ENCODE assay signal across 14 cellular contexts in genomic region chr19:35138305-35138799, GRCh38. TPM values are rescaled to one million over a fixed set of nuclear protein-coding genes. Genes with fewer than 3 reads are reported as not detected.
DNase-seq lines count a peak whose midpoint lies in the region; ATAC-seq and TF ChIP-seq lines count a peak whose summit lies in the region.
"Had no signal": no experiment of that assay in that cellular context is flagged by ENCODE, and none has a peak within 500 bp of the region (broad histone marks: within the 10 kb centered on the region; RNA-seq: fewer than 3 reads in every experiment).

No MANE protein-coding gene starts in this region.

- CTCF ChIA-PET in OCI-LY7 (lab: Charles Lee; ENCODE audit: unreplicated experiment) = no interaction called here

- H2BK12ac ChIP-seq in neuronal stem cell (ENCODE audit: low read length) = no peak overlapping the region

- intact Hi-C loops in Right ventricle myocardium inferior (cut with DNase I) (no loop called here), cardiac septum (cut with DNase I) (loop anchor here (2.0 kb wide), 1 partner anchor 98 kb away; the partner anchor contains the start of gene HPN), OCI-LY7 (cut with micrococcal nuclease; ENCODE audit: unreplicated experiment) (no loop called here)

- no peaks in the 10 kb centered on the region for H3K9me2 ChIP-seq in OCI-LY7 (ENCODE audit: insufficient read depth, low read length)

- H3K9me3 ChIP-seq in neuronal stem cell (replicated peaks in 1 of 2; ENCODE audit: control insufficient read depth in 2 of 2, insufficient read depth in 1 of 2, low read depth in 1 of 2, low read length in 2 of 2) = no peaks in the 10 kb centered on the region
- H3K9me3 ChIP-seq in OCI-LY7 (ENCODE audit: low read length) = no peaks in the 10 kb centered on the region

- POLR2A ChIA-PET in OCI-LY7 (lab: Charles Lee) = no interaction called here

- no peak overlapping the region for H3K27ac ChIP-seq in neuronal stem cell (replicated peaks; ENCODE audit: low read length)
- no peak overlapping the region for H3K27ac ChIP-seq in OCI-LY7 (ENCODE audit: low read depth, low read length, poor library complexity, severe bottlenecking)
- H3K27ac ChIP-seq: SJSA1 had no signal

- no CpG with 5 or more reads among the region's 14 CpGs for WGBS in neuronal stem cell (ENCODE audit: extremely low coverage in 2 of 2, insufficient read length in 2 of 2, insufficient replicate concordance in 1 of 2), 2 donors

- H3K36me3 ChIP-seq in neuronal stem cell (replicated peaks in 1 of 2; ENCODE audit: control insufficient read depth in 2 of 2, insufficient read depth in 2 of 2, low read length in 2 of 2) (no peaks in the 10 kb centered on the region), OCI-LY7 (ENCODE audit: insufficient read depth, low read length) (no peaks in the 10 kb centered on the region)
- H3K36me3 ChIP-seq: SJSA1 had no signal

- no peak overlapping the region for H3K9ac ChIP-seq in neuronal stem cell (ENCODE audit: low read depth, low read length, poor library complexity)
- H3K9ac ChIP-seq: parathyroid adenoma had no signal

- peak overlapping the region; percentile 25 for H3K14ac ChIP-seq in neuronal stem cell (ENCODE audit: low read length)

- H2BK5ac ChIP-seq in neuronal stem cell (ENCODE audit: low read length) = peak overlapping the region; percentile 80

- H3K4me2 ChIP-seq in neuronal stem cell (ENCODE audit: insufficient read depth, low read length, poor library complexity, severe bottlenecking) (no peak overlapping the region), OCI-LY7 (ENCODE audit: low read length) (no peak overlapping the region)

- H3K4me3 ChIP-seq in neuronal stem cell (ENCODE audit: low read length in 2 of 2) (no peak overlapping the region), OCI-LY7 (ENCODE audit: low read depth, low read length, poor library complexity, severe bottlenecking) (no peak overlapping the region)
- H3K4me3 ChIP-seq: SJSA1 had no signal

- H3K79me1 ChIP-seq in neuronal stem cell (ENCODE audit: low read depth, low read length) = no peaks in the 10 kb centered on the region

- H4K91ac ChIP-seq in neuronal stem cell (ENCODE audit: low read depth, low read length, poor library complexity) = no peak overlapping the region

- no peak for DNase-seq in Right ventricle myocardium inferior (ENCODE audit: missing footprints)
- no peak for DNase-seq in cardiac septum (ENCODE audit: low spot score)
- no peak for DNase-seq in neuronal stem cell (ENCODE audit: low spot score)
- DNase-seq in OCI-LY7 (ENCODE audit: low spot score) = no peak
- DNase-seq in activated CD4-positive, alpha-beta T cell treated with anti-CD3 and anti-CD28 coated beads for 4 hours = no peak
- DNase-seq: activated CD4-positive, alpha-beta T cell treated with anti-CD3 and anti-CD28 coated beads, Interleukin-2, amount 10 ng/mL, durations not matched to agents 7 days and 5 days; activated naive CD4-positive, alpha-beta T cell; DND-41; effector CD4-positive, alpha-beta T cell; KBM-7; NCI-H2227 treated with DMSO at 0.1 percent for 48 hours had no signal

- H2BK15ac ChIP-seq in neuronal stem cell (ENCODE audit: low read length) = no peak overlapping the region

- H3K79me2 ChIP-seq in OCI-LY7 (ENCODE audit: insufficient read depth, low read depth, low read length) = no peaks in the 10 kb centered on the region
- H3K79me2 ChIP-seq: parathyroid adenoma had no signal

- H3K4me1 ChIP-seq in neuronal stem cell (ENCODE audit: control insufficient read depth in 2 of 2, insufficient read depth in 1 of 2, low read depth in 1 of 2, low read length in 2 of 2) (peaks cover 28 to 31% of the 10 kb centered on the region in 2 donors), OCI-LY7 (ENCODE audit: insufficient read depth, low read length, poor library complexity, severe bottlenecking) (peaks cover 32% of the 10 kb centered on the region)
- H3K4me1 ChIP-seq: SJSA1 had no signal

- no peak overlapping the region for H4K8ac ChIP-seq in neuronal stem cell (ENCODE audit: low read depth, low read length)

- H2BK120ac ChIP-seq in neuronal stem cell (ENCODE audit: low read depth, low read length) = no peak overlapping the region

- H3K18ac ChIP-seq in neuronal stem cell (ENCODE audit: low read length) = peak overlapping the region; percentile 96

- ATAC-seq in Right ventricle myocardium inferior = peak; percentile 53
- no peak for ATAC-seq in HG03521 (IDR thresholded peaks at IDR 0.05; ENCODE audit: unreplicated experiment)

- no peak overlapping the region for H3K4ac ChIP-seq in neuronal stem cell (ENCODE audit: low read length)

- peaks cover 2 to 53% (median 21%) of the 10 kb centered on the region in 3 experiments for H3K27me3 ChIP-seq in neuronal stem cell (ENCODE audit: control insufficient read depth in 3 of 3, insufficient read depth in 3 of 3, low read depth in 1 of 3, low read length in 3 of 3)

- H3K23ac ChIP-seq in neuronal stem cell (ENCODE audit: low read depth, low read length, poor library complexity) = no peak overlapping the region

- H2AFZ ChIP-seq in neuronal stem cell (ENCODE audit: low read length) (peak overlapping the region; percentile 78), OCI-LY7 (ENCODE audit: low read length) (no peak overlapping the region)
- H2AFZ ChIP-seq: parathyroid adenoma had no signal

- TF ChIP-seq CTCF in OCI-LY7 (conservative IDR thresholded peaks at IDR 0.05; ENCODE audit: low read length) = no peak

- no TSS peak for BruUV-seq in OCI-LY7 (replicated peaks; lab: Mats Ljungman, UMichigan)

- peak overlapping the region; percentile 76 for H2AK5ac ChIP-seq in neuronal stem cell (ENCODE audit: low read depth, low read length)

- no peaks in the 10 kb centered on the region for H4K20me1 ChIP-seq in OCI-LY7 (ENCODE audit: insufficient read depth, low read length)

RNA-seq across cellular contexts. Expression of gene FXYD1, which starts 0.3 kb away (rescaled TPM):
- total RNA-seq in Right ventricle myocardium inferior = 556 TPM
- 613 TPM for total RNA-seq in cardiac septum
- polyA plus RNA-seq in neuronal stem cell (2013, experiment 1 of 2) = 0.85 TPM
- 1.2 TPM for polyA plus RNA-seq in neuronal stem cell (2013, experiment 2 of 2)
- 0.57 and 1.8 TPM in 2 replicates for total RNA-seq in OCI-LY7 (2014; rRNA removed; shearing (Covaris generic))
- 5.5 and 11.5 TPM in 2 replicates for total RNA-seq in OCI-LY7 (2022)
- total RNA-seq: SJSA1 had no signal

RNA-seq across cellular contexts. Expression of gene LGI4, which starts 3.5 kb away (rescaled TPM):
- total RNA-seq in Right ventricle myocardium inferior = 10.0 TPM
- total RNA-seq in cardiac septum = 8.1 TPM
- 2.0 TPM for polyA plus RNA-seq in neuronal stem cell (2013, experiment 1 of 2)
- polyA plus RNA-seq in neuronal stem cell (2013, experiment 2 of 2) = 1.8 TPM
- total RNA-seq in OCI-LY7 (2014; rRNA removed; shearing (Covaris generic)) = 0.28 and 1.1 TPM in 2 replicates
- 2.7 and 5.9 TPM in 2 replicates for total RNA-seq in OCI-LY7 (2022)
- total RNA-seq: SJSA1 had no signal

RNA-seq across cellular contexts. Expression of gene FXYD7, which starts 4.7 kb away (rescaled TPM):
- total RNA-seq in Right ventricle myocardium inferior (not detected), cardiac septum (not detected), OCI-LY7 (2022) (6.1 and 6.3 TPM in 2 replicates)
- 2.3 TPM for polyA plus RNA-seq in neuronal stem cell (2013, experiment 1 of 2)
- 2.6 TPM for polyA plus RNA-seq in neuronal stem cell (2013, experiment 2 of 2)
- total RNA-seq in OCI-LY7 (2014; rRNA removed; shearing (Covaris generic)) = 0.50 and 1.2 TPM in 2 replicates
- total RNA-seq: SJSA1 had no signal

RNA-seq across cellular contexts. Expression of gene FXYD5, which starts 16.2 kb away (rescaled TPM):
- total RNA-seq in Right ventricle myocardium inferior (23.5 TPM), cardiac septum (19.0 TPM), OCI-LY7 (2022) (147 and 155 TPM in 2 replicates)
- polyA plus RNA-seq in neuronal stem cell (2013, experiment 1 of 2) = 47.1 TPM
- polyA plus RNA-seq in neuronal stem cell (2013, experiment 2 of 2) = 45.6 TPM
- 76.8 and 82.1 TPM in 2 replicates for total RNA-seq in OCI-LY7 (2014; rRNA removed; shearing (Covaris generic))

RNA-seq across cellular contexts. Expression of gene FXYD3, which starts 22.7 kb away (rescaled TPM):
- total RNA-seq in Right ventricle myocardium inferior = 2.3 TPM
- not detected for total RNA-seq in cardiac septum
- 0.07 TPM for polyA plus RNA-seq in neuronal stem cell (2013, experiment 1 of 2)
- 0.12 TPM for polyA plus RNA-seq in neuronal stem cell (2013, experiment 2 of 2)
- 0.35 TPM in 1 of 2 replicates, not detected in the other for total RNA-seq in OCI-LY7 (2014; rRNA removed; shearing (Covaris generic))
- total RNA-seq in OCI-LY7 (2022) = 0.88 TPM in 1 of 2 replicates, not detected in the other
- total RNA-seq: activated CD4-positive, alpha-beta T cell treated with anti-CD3 and anti-CD28 coated beads, Interleukin-2, amount 10 ng/mL, durations not matched to agents 7 days and 5 days; SJSA1 had no signal

Comparison
In these comparisons a context has a peak if more than half of its experiments do, and no peak if none do; other contexts are left out.
1. RNA of gene FXYD1, which starts 0.3 kb away (total RNA-seq): 613 TPM in cardiac septum (single experiment) and 556 TPM in Right ventricle myocardium inferior (single experiment); 0.57 to 11.5 TPM in OCI-LY7; every median in the first group is over 10 times any median in the second.